ENCODE assay signal across 17 cellular contexts in genomic region chr20:35199696-35200095, GRCh38. TPM values are rescaled to one million over a fixed set of nuclear protein-coding genes. Genes with fewer than 3 reads are reported as not detected.
DNase-seq lines count a peak whose midpoint lies in the region; ATAC-seq, FAIRE-seq and TF ChIP-seq lines count a peak whose summit lies in the region.
"Had no signal": no experiment of that assay in that cellular context is flagged by ENCODE, and none has a peak within 500 bp of the region (broad histone marks: within the 10 kb centered on the region; RNA-seq: fewer than 3 reads in every experiment).

No MANE protein-coding gene starts in this region.

- DNase-seq in A172 (ENCODE audit: low spot score) (peak; percentile 67), LHCN-M2 (ENCODE audit: low read depth) (peak; percentile 64), astrocyte of the spinal cord (ENCODE audit: low read depth, low spot score) (peak; percentile 10), foreskin keratinocyte (peak in 1 of 2 donors; percentile 39), Caco-2 (no peak), GM12891 (ENCODE audit: insufficient read length, low spot score) (no peak)
- DNase-seq in activated T-cell treated with anti-CD3 and anti-CD28 coated beads, Interleukin-2, amount 50 U/mL, for 48 hours: no peak
- DNase-seq: left ventricle myocardium superior, NCI-H1436 treated with DMSO at 0.1 percent for 48 hours, NCI-H774, T1000 had no signal

- H3K27me3 ChIP-seq in foreskin keratinocyte: no peaks in the 10 kb centered on the region
- no peaks in the 10 kb centered on the region for H3K27me3 ChIP-seq in Caco-2 (replicated peaks; ENCODE audit: control insufficient read depth, insufficient read depth, low read length)
- H3K27me3 ChIP-seq: suprapubic skin, vagina had no signal

- CTCF ChIA-PET in Caco-2 (lab: Charles Lee): no interaction called here

- H3K27ac ChIP-seq in foreskin keratinocyte: peak overlapping the region; percentile 3
- H3K27ac ChIP-seq: C4-2B, suprapubic skin, vagina had no signal

- no peaks in the 10 kb centered on the region for H3K27me3 Mint-ChIP-seq in Caco-2 (ENCODE audit: insufficient read depth, unreplicated experiment)
- H3K27me3 Mint-ChIP-seq: activated naive CD8-positive, alpha-beta T cell; dendritic cell treated with granulocyte-macrophage colony-stimulating factor and Interleukin-4, amounts not matched to agents 40 ng/mL and 50 ng/mL, for 4 days had no signal

- H3K4me1 ChIP-seq in foreskin keratinocyte: peaks cover 5% of the 10 kb centered on the region
- no peaks in the 10 kb centered on the region for H3K4me1 ChIP-seq in Caco-2
- H3K4me1 ChIP-seq: suprapubic skin, vagina had no signal

- BruUV-seq in Caco-2 (replicated peaks; lab: Mats Ljungman, UMichigan): no TSS peak

- FAIRE-seq in GM12891 (lab: Jason Lieb, UNC): no peak

- no peaks in the 10 kb centered on the region for H3K36me3 Mint-ChIP-seq in Caco-2 (ENCODE audit: insufficient read depth, unreplicated experiment)

- ATAC-seq in foreskin keratinocyte: no peak
- ATAC-seq in HG02759 (IDR thresholded peaks at IDR 0.05; ENCODE audit: unreplicated experiment): no peak
- ATAC-seq: left ventricle myocardium superior had no signal

- H3K27ac Mint-ChIP-seq in Caco-2 (ENCODE audit: unreplicated experiment): no peak overlapping the region
- H3K27ac Mint-ChIP-seq: activated naive CD8-positive, alpha-beta T cell; dendritic cell treated with granulocyte-macrophage colony-stimulating factor and Interleukin-4, amounts not matched to agents 40 ng/mL and 50 ng/mL, for 4 days had no signal

- in situ Hi-C loops in astrocyte of the spinal cord (cut with HindIII; ENCODE audit: low sequenced_read_pairs): no loop called here

- no peaks in the 10 kb centered on the region for H3K4me1 Mint-ChIP-seq in Caco-2 (ENCODE audit: low read depth, unreplicated experiment)

- no peak overlapping the region for H3K4me3 Mint-ChIP-seq in Caco-2 (ENCODE audit: unreplicated experiment)
- H3K4me3 Mint-ChIP-seq: activated naive CD8-positive, alpha-beta T cell; dendritic cell treated with granulocyte-macrophage colony-stimulating factor and Interleukin-4, amounts not matched to agents 40 ng/mL and 50 ng/mL, for 4 days had no signal

- H3K9me3 ChIP-seq in Caco-2: peaks cover 31% of the 10 kb centered on the region

- peaks cover 41% of the 10 kb centered on the region for H3K9me3 Mint-ChIP-seq in Caco-2 (ENCODE audit: unreplicated experiment)

- TF ChIP-seq CTCF in astrocyte of the spinal cord (IDR thresholded peaks at IDR 0.05; ENCODE audit: low read depth, low read length) (no peak), foreskin keratinocyte (conservative IDR thresholded peaks at IDR 0.05) (no peak), Caco-2 (IDR thresholded peaks at IDR 0.05; ENCODE audit: insufficient read depth in 1 of 2, low read depth in 1 of 2, low read length in 1 of 2, severe bottlenecking in 1 of 2, unreplicated experiment in 1 of 2) (no peak)

- no peaks in the 10 kb centered on the region for H3K36me3 ChIP-seq in Caco-2 (ENCODE audit: control insufficient read depth, insufficient read depth, low read length)
- H3K36me3 ChIP-seq: suprapubic skin had no signal

- POLR2A ChIA-PET in Caco-2 (lab: Charles Lee): no interaction called here

- intact Hi-C loops in Caco-2 (cut with micrococcal nuclease; ENCODE audit: unreplicated experiment): loop anchor here (10.0 kb wide), 2 partner anchors 165 to 245 kb away; partner anchors contain the start of genes GSS and MYH7B

- TF ChIP-seq POLR2A in GM12891 (IDR thresholded peaks at IDR 0.05; ENCODE audit: low read depth, low read length): no peak

- H3K4me3 ChIP-seq in astrocyte of the spinal cord (ENCODE audit: low read depth, low read length) (no peak overlapping the region), Caco-2 (ENCODE audit: low read depth, low read length) (no peak overlapping the region)
- H3K4me3 ChIP-seq: suprapubic skin, vagina had no signal

TF ChIP-seq in GM12891, 5 proteins besides CTCF, POLR2A, EP300 and RAD21:
- TF ChIP-seq TAF1 (IDR thresholded peaks at IDR 0.05; ENCODE audit: low read depth, low read length): no peak
- TF ChIP-seq POLR2AphosphoS5 (IDR thresholded peaks at IDR 0.05; ENCODE audit: low read depth, low read length): no peak
- no peak for TF ChIP-seq PAX5 (IDR thresholded peaks at IDR 0.05; ENCODE audit: insufficient read depth, low read length, severe bottlenecking)
- no peak for TF ChIP-seq SPI1 (IDR thresholded peaks at IDR 0.05; ENCODE audit: low read depth, low read length)
- TF ChIP-seq POU2F2 (IDR thresholded peaks at IDR 0.05; ENCODE audit: low read depth, low read length): no peak

RNA-seq across cellular contexts. Expression of gene MMP24, which starts 26.8 kb away (rescaled TPM):
- 5.2 and 14.2 TPM in 2 replicates for total RNA-seq in A172 (2014; rRNA removed; shearing (Covaris generic))
- total RNA-seq in LHCN-M2 (2014; rRNA removed) (0.26 and 0.69 TPM in 2 replicates), foreskin keratinocyte (0.03 and 0.04 TPM in 2 replicates), Caco-2 (2022) (13.0 and 15.6 TPM in 2 replicates)
- 0.84 TPM for polyA plus RNA-seq in LHCN-M2 (2012)
- 0.03 TPM in 2 replicates for polyA plus RNA-seq in foreskin keratinocyte
- 0.17 TPM for polyA plus RNA-seq in GM12891 (2012; ENCODE audit: low read depth, missing spikeins)

RNA-seq across cellular contexts. Expression of gene PROCR, which starts 27.8 kb away (rescaled TPM):
- 32.2 and 48.0 TPM in 2 replicates for total RNA-seq in A172 (2014; rRNA removed; shearing (Covaris generic))
- total RNA-seq in LHCN-M2 (2014; rRNA removed) (44.4 and 44.5 TPM in 2 replicates), foreskin keratinocyte (73.5 and 87.8 TPM in 2 replicates), Caco-2 (2022) (4.0 and 4.7 TPM in 2 replicates)
- 20.7 TPM for polyA plus RNA-seq in LHCN-M2 (2012)
- 90.1 and 110 TPM in 2 replicates for polyA plus RNA-seq in foreskin keratinocyte
- 6.8 TPM for polyA plus RNA-seq in GM12891 (2012; ENCODE audit: low read depth, missing spikeins)

RNA-seq across cellular contexts. Expression of gene EDEM2, which starts 52.6 kb away (rescaled TPM):
- total RNA-seq in A172 (2014; rRNA removed; shearing (Covaris generic)): 32.8 and 34.4 TPM in 2 replicates
- total RNA-seq in LHCN-M2 (2014; rRNA removed): 34.7 and 40.6 TPM in 2 replicates
- polyA plus RNA-seq in LHCN-M2 (2012): 26.9 TPM
- 24.2 and 27.0 TPM in 2 replicates for total RNA-seq in foreskin keratinocyte
- polyA plus RNA-seq in foreskin keratinocyte: 24.8 and 25.0 TPM in 2 replicates
- 41.2 and 42.4 TPM in 2 replicates for total RNA-seq in Caco-2 (2022)
- polyA plus RNA-seq in GM12891 (2012; ENCODE audit: low read depth, missing spikeins): 12.4 TPM

Comparison
In these comparisons a context has a peak if more than half of its experiments do, and no peak if none do; other contexts are left out.
1. DNase-seq: peak in A172 (single experiment), LHCN-M2 (single experiment) and astrocyte of the spinal cord (single experiment); none in Caco-2 (0 of 2), GM12891 (single experiment) and activated T-cell treated with anti-CD3 and anti-CD28 coated beads, Interleukin-2, amount 50 U/mL, for 48 hours (0 of 2).